Comparison of ENCODE assay signal across 31 cellular contexts in genomic region chr20:47534405-47534804, GRCh38. TPM values are rescaled to one million over a fixed set of nuclear protein-coding genes. Genes with fewer than 3 reads are reported as not detected.
A peak's percentile ranks its signal among the peaks of the same experiment; 100 is the strongest.
DNase-seq lines count a peak whose midpoint lies in the region; ATAC-seq and TF ChIP-seq lines count a peak whose summit lies in the region.
"Had no signal": no experiment of that assay in that cellular context is flagged by ENCODE, and none has a peak within 500 bp of the region (broad histone marks: within the 10 kb centered on the region; RNA-seq: fewer than 3 reads in every experiment).

No MANE protein-coding gene starts in this region.

- CTCF ChIA-PET in HEK293T (lab: Yijun Ruan, JAX): no interaction called here

- H3K27me3 ChIP-seq in endodermal cell (ENCODE audit: control insufficient read depth, insufficient read depth, low read length, poor library complexity, severe bottlenecking): no peaks in the 10 kb centered on the region
- H3K27me3 ChIP-seq: brain microvascular endothelial cell, dorsolateral prefrontal cortex, esophagus squamous epithelium, sigmoid colon, transverse colon had no signal

- H3K36me3 Mint-ChIP-seq in activated CD4-positive, alpha-beta T cell treated with anti-CD3 and anti-CD28 coated beads, Interleukin-2, amount 10 ng/mL, durations not matched to agents 24 days and 14 days (ENCODE audit: low read depth): peaks cover 44% of the 10 kb centered on the region
- peaks cover 47% of the 10 kb centered on the region for H3K36me3 Mint-ChIP-seq in stimulated activated naive CD8-positive, alpha-beta T cell treated with anti-CD3 and anti-CD28 coated beads, Interleukin-15, Interleukin-2, amounts not matched to agents 100 ng/mL and 50 ng/mL, for 24 hours (ENCODE audit: low read depth)
- H3K36me3 Mint-ChIP-seq in endodermal cell (ENCODE audit: low read depth): peaks cover 27% of the 10 kb centered on the region

- no peak overlapping the region for H3K9ac ChIP-seq in endodermal cell (ENCODE audit: extremely low read depth, low read length, poor library complexity, severe bottlenecking)

- no peaks in the 10 kb centered on the region for H3K9me3 ChIP-seq in endodermal cell (ENCODE audit: control insufficient read depth, low read length)
- H3K9me3 ChIP-seq: esophagus squamous epithelium, psoas muscle, sigmoid colon, transverse colon had no signal

- intact Hi-C loops in activated CD4-positive, alpha-beta T cell treated with anti-CD3 and anti-CD28 coated beads, Interleukin-2, amount 10 ng/mL, durations not matched to agents 24 days and 14 days (cut with micrococcal nuclease): no loop called here

- no peaks in the 10 kb centered on the region for H3K27me3 Mint-ChIP-seq in activated CD4-positive, alpha-beta T cell treated with anti-CD3 and anti-CD28 coated beads, Interleukin-2, amount 10 ng/mL, durations not matched to agents 24 days and 14 days
- H3K27me3 Mint-ChIP-seq in stimulated activated naive CD8-positive, alpha-beta T cell treated with anti-CD3 and anti-CD28 coated beads, Interleukin-15, Interleukin-2, amounts not matched to agents 100 ng/mL and 50 ng/mL, for 24 hours: no peaks in the 10 kb centered on the region
- H3K27me3 Mint-ChIP-seq in endodermal cell (ENCODE audit: insufficient read depth): no peaks in the 10 kb centered on the region
- H3K27me3 Mint-ChIP-seq: activated CD4-positive, alpha-beta memory T cell treated with anti-CD3 and anti-CD28 coated beads for 36 hours had no signal

- ATAC-seq in stimulated activated naive CD8-positive, alpha-beta T cell treated with anti-CD3 and anti-CD28 coated beads, Interleukin-15, Interleukin-2, amounts not matched to agents 100 U/mL and 50 U/mL, for 24 hours: no peak
- ATAC-seq: left ventricle myocardium superior had no signal

- no peak overlapping the region for H3K27ac ChIP-seq in endodermal cell (ENCODE audit: low read depth, low read length)
- H3K27ac ChIP-seq: brain microvascular endothelial cell, dorsolateral prefrontal cortex, esophagus squamous epithelium, psoas muscle, sigmoid colon, transverse colon had no signal

- H3K4me1 ChIP-seq in endodermal cell (ENCODE audit: control insufficient read depth, insufficient read depth, low read length): no peaks in the 10 kb centered on the region

- H3K4me3 Mint-ChIP-seq in activated CD4-positive, alpha-beta T cell treated with anti-CD3 and anti-CD28 coated beads, Interleukin-2, amount 10 ng/mL, durations not matched to agents 24 days and 14 days: no peak overlapping the region
- no peak overlapping the region for H3K4me3 Mint-ChIP-seq in stimulated activated naive CD8-positive, alpha-beta T cell treated with anti-CD3 and anti-CD28 coated beads, Interleukin-15, Interleukin-2, amounts not matched to agents 100 ng/mL and 50 ng/mL, for 24 hours
- no peak overlapping the region for H3K4me3 Mint-ChIP-seq in endodermal cell
- H3K4me3 Mint-ChIP-seq: activated CD4-positive, alpha-beta memory T cell treated with anti-CD3 and anti-CD28 coated beads for 36 hours; CD14-positive monocyte; HFFc6 had no signal

- H3K9me3 Mint-ChIP-seq in activated CD4-positive, alpha-beta T cell treated with anti-CD3 and anti-CD28 coated beads, Interleukin-2, amount 10 ng/mL, durations not matched to agents 24 days and 14 days: no peaks in the 10 kb centered on the region
- no peaks in the 10 kb centered on the region for H3K9me3 Mint-ChIP-seq in stimulated activated naive CD8-positive, alpha-beta T cell treated with anti-CD3 and anti-CD28 coated beads, Interleukin-15, Interleukin-2, amounts not matched to agents 100 ng/mL and 50 ng/mL, for 24 hours
- H3K9me3 Mint-ChIP-seq in endodermal cell: no peaks in the 10 kb centered on the region
- H3K9me3 Mint-ChIP-seq: activated CD4-positive, alpha-beta memory T cell treated with anti-CD3 and anti-CD28 coated beads for 36 hours; HFFc6 had no signal

- H3K36me3 ChIP-seq in endodermal cell (ENCODE audit: control insufficient read depth, insufficient read depth, low read length): peaks cover 5% of the 10 kb centered on the region
- H3K36me3 ChIP-seq: sigmoid colon, transverse colon had no signal

- H3K27ac Mint-ChIP-seq in activated CD4-positive, alpha-beta T cell treated with anti-CD3 and anti-CD28 coated beads, Interleukin-2, amount 10 ng/mL, durations not matched to agents 24 days and 14 days: peak overlapping the region; percentile 31
- peak overlapping the region; percentile 49 for H3K27ac Mint-ChIP-seq in stimulated activated naive CD8-positive, alpha-beta T cell treated with anti-CD3 and anti-CD28 coated beads, Interleukin-15, Interleukin-2, amounts not matched to agents 100 ng/mL and 50 ng/mL, for 24 hours
- peak overlapping the region; percentile 72 for H3K27ac Mint-ChIP-seq in endodermal cell
- H3K27ac Mint-ChIP-seq: HFFc6 had no signal

- H3K4me3 ChIP-seq in endodermal cell (ENCODE audit: low read length): no peak overlapping the region
- H3K4me3 ChIP-seq: dorsolateral prefrontal cortex, esophagus squamous epithelium, psoas muscle, sigmoid colon, transverse colon had no signal

- POLR2A ChIA-PET in HEK293T (lab: Yijun Ruan, JAX): no interaction called here

- 86 to 98% methylated on average over 5 of the region's 5 CpGs for WGBS in endodermal cell (ENCODE audit: insufficient coverage in 1 of 2, insufficient read length in 1 of 2), 2 experiments

- H3K4me1 Mint-ChIP-seq in activated CD4-positive, alpha-beta T cell treated with anti-CD3 and anti-CD28 coated beads, Interleukin-2, amount 10 ng/mL, durations not matched to agents 24 days and 14 days: peaks cover 34% of the 10 kb centered on the region
- peaks cover 67% of the 10 kb centered on the region for H3K4me1 Mint-ChIP-seq in stimulated activated naive CD8-positive, alpha-beta T cell treated with anti-CD3 and anti-CD28 coated beads, Interleukin-15, Interleukin-2, amounts not matched to agents 100 ng/mL and 50 ng/mL, for 24 hours (ENCODE audit: low read depth)
- peaks cover 9% of the 10 kb centered on the region for H3K4me1 Mint-ChIP-seq in endodermal cell

- DNase-seq in activated CD4-positive, alpha-beta T cell treated with anti-CD3 and anti-CD28 coated beads, Interleukin-2, amount 10 ng/mL, durations not matched to agents 24 days and 14 days: no peak
- no peak for DNase-seq in activated CD4-positive, alpha-beta T cell treated with anti-CD3 and anti-CD28 coated beads for 1 hour
- no peak for DNase-seq in stimulated activated naive CD8-positive, alpha-beta T cell treated with anti-CD3 and anti-CD28 coated beads, Interleukin-15, Interleukin-2, amounts not matched to agents 100 U/mL and 50 U/mL, for 24 hours
- no peak for DNase-seq in endodermal cell
- no peak for DNase-seq in HEK293T (ENCODE audit: extremely low spot score)
- no peak for DNase-seq in NCI-H2196 treated with DMSO at 0.1 percent for 48 hours (lab: John Stamatoyannopoulos, UW; ENCODE audit: unreplicated experiment)
- DNase-seq in SIG-M5 (lab: John Stamatoyannopoulos, UW): no peak
- DNase-seq: activated CD4-positive, alpha-beta memory T cell treated with anti-CD3 and anti-CD28 coated beads for 36 hours; activated CD4-positive, CD25-positive, alpha-beta regulatory T cell; activated gamma-delta T cell; amygdala; brain microvascular endothelial cell; dorsolateral prefrontal cortex; esophagus squamous epithelium; foreskin melanocyte; GOT3; HFFc6; kidney; left ventricle myocardium superior; MV-4-11; NCI-H1436 treated with DMSO at 0.1 percent for 48 hours; NCI-H2081 treated with DMSO at 0.1 percent for 48 hours; NCI-H226; psoas muscle; sigmoid colon; stimulated activated CD4-positive, alpha-beta T cell treated with anti-CD3 and anti-CD28 coated beads, Interleukin-12 subunit alpha, Interleukin-12 subunit beta, amount 100 ng/mL, for 4 hours; stimulated activated CD4-positive, alpha-beta T cell treated with anti-CD3 and anti-CD28 coated beads, Interleukin-2, amount 100 ng/mL, for 48 hours; SW 1271; transverse colon had no signal

- TF ChIP-seq CTCF in endodermal cell (conservative IDR thresholded peaks at IDR 0.05): no peak

TF ChIP-seq in HEK293T, 16 proteins besides CTCF, POLR2A, EP300 and RAD21:
- TF ChIP-seq SP1 (IDR thresholded peaks at IDR 0.05) (no peak), SUZ12 (IDR thresholded peaks at IDR 0.05) (no peak), L3MBTL2 (conservative IDR thresholded peaks at IDR 0.05) (no peak), TARDBP (IDR thresholded peaks at IDR 0.05) (no peak), CTBP1 (IDR thresholded peaks at IDR 0.05; ENCODE audit: borderline replicate concordance) (no peak), NFRKB (IDR thresholded peaks at IDR 0.05) (no peak), FOXA1 (IDR thresholded peaks at IDR 0.05) (no peak), LEF1 (IDR thresholded peaks at IDR 0.05; ENCODE audit: borderline replicate concordance) (no peak), ARNT (IDR thresholded peaks at IDR 0.05) (no peak), FOXK2 (IDR thresholded peaks at IDR 0.05) (no peak), ELF4 (IDR thresholded peaks at IDR 0.05) (no peak), BHLHE40 (IDR thresholded peaks at IDR 0.05; ENCODE audit: borderline replicate concordance) (no peak), PKNOX1 (IDR thresholded peaks at IDR 0.05) (no peak), HDGF (IDR thresholded peaks at IDR 0.05; ENCODE audit: borderline replicate concordance) (no peak), ZNF384 (IDR thresholded peaks at IDR 0.05) (no peak), FOXM1 (IDR thresholded peaks at IDR 0.05; ENCODE audit: borderline replicate concordance) (no peak)

RNA-seq across cellular contexts. Expression of gene NCOA3, which starts 32.7 kb away (rescaled TPM):
- total RNA-seq in activated CD4-positive, alpha-beta T cell treated with anti-CD3 and anti-CD28 coated beads, Interleukin-2, amount 10 ng/mL, durations not matched to agents 24 days and 14 days: 140 TPM in 2 replicates
- total RNA-seq in endodermal cell: 10 to 100 TPM; 38.6 TPM
- 15.2 TPM for polyA plus RNA-seq in endodermal cell (2013, experiment 1 of 2)
- 14.4 TPM for polyA plus RNA-seq in endodermal cell (2013, experiment 2 of 2)
